ENCODE assay signal across 35 cellular contexts in genomic region chr13:47294691-47295090, GRCh38.
"Had no signal": no experiment of that assay in that cellular context is flagged by ENCODE, and none has a peak within 500 bp of the region (broad histone marks: within the 10 kb centered on the region; RNA-seq: fewer than 3 reads in every experiment).

No MANE protein-coding gene starts in this region.

- DNase-seq: activated CD4-positive, alpha-beta memory T cell treated with anti-CD3 and anti-CD28 coated beads for 36 hours; activated CD4-positive, alpha-beta T cell treated with anti-CD3 and anti-CD28 coated beads for 36 hours; activated CD4-positive, alpha-beta T cell treated with anti-CD3 and anti-CD28 coated beads, Interleukin-2, amount 10 ng/mL, durations not matched to agents 24 days and 14 days; activated CD4-positive, CD25-positive, alpha-beta regulatory T cell; activated CD4-positive, CD25-positive, alpha-beta regulatory T cell treated with anti-CD3 and anti-CD28 coated beads, Interleukin-2, amount 50 U/mL, for 72 hours; activated CD8-positive, alpha-beta memory T cell treated with anti-CD3 and anti-CD28 coated beads, Interleukin-2, amount 10 ng/mL, durations not matched to agents 7 days and 5 days; activated CD8-positive, alpha-beta memory T cell treated with anti-CD3 and anti-CD28 coated beads, Interleukin-2, amount 50 U/mL, for 4 hours; activated CD8-positive, alpha-beta T cell treated with anti-CD3 and anti-CD28 coated beads, Interleukin-2, amount 10 ng/mL, durations not matched to agents 7 days and 5 days; activated effector memory CD4-positive, alpha-beta T cell treated with anti-CD3 and anti-CD28 coated beads, Interleukin-2, amount 50 U/mL, for 16 hours; activated naive CD4-positive, alpha-beta T cell treated with anti-CD3 and anti-CD28 coated beads for 36 hours; activated naive CD8-positive, alpha-beta T cell treated with anti-CD3 and anti-CD28 coated beads for 36 hours; activated naive CD8-positive, alpha-beta T cell treated with anti-CD3 and anti-CD28 coated beads, Interleukin-2, amount 50 U/mL, for 24 hours; activated T-cell treated with anti-CD3 and anti-CD28 coated beads, Interleukin-2, amount 50 U/mL, for 1 hour; activated T-cell treated with anti-CD3 and anti-CD28 coated beads, Interleukin-2, amount 50 U/mL, for 48 hours; adrenal gland; amygdala; aorta; brain microvascular endothelial cell; cortex of kidney; dermis blood vessel endothelial cell; effector CD4-positive, alpha-beta T cell; effector memory CD8-positive, alpha-beta T cell; erythroblast; foreskin melanocyte; heart right ventricle; T-helper 1 cell; T-helper 17 cell had no signal

- H3K36me3 ChIP-seq: adrenal gland, brain microvascular endothelial cell, esophagus muscularis mucosa, gastroesophageal sphincter, heart right ventricle had no signal

- H3K4me3 Mint-ChIP-seq: activated CD4-positive, alpha-beta memory T cell treated with anti-CD3 and anti-CD28 coated beads for 36 hours; activated CD4-positive, alpha-beta T cell treated with anti-CD3 and anti-CD28 coated beads for 36 hours; activated CD4-positive, alpha-beta T cell treated with anti-CD3 and anti-CD28 coated beads, Interleukin-2, amount 10 ng/mL, durations not matched to agents 24 days and 14 days; activated CD8-positive, alpha-beta memory T cell treated with anti-CD3 and anti-CD28 coated beads, Interleukin-2, amount 10 ng/mL, durations not matched to agents 7 days and 5 days; activated CD8-positive, alpha-beta T cell treated with anti-CD3 and anti-CD28 coated beads, Interleukin-2, amount 10 ng/mL, durations not matched to agents 7 days and 5 days; activated naive CD4-positive, alpha-beta T cell treated with anti-CD3 and anti-CD28 coated beads for 36 hours; activated naive CD4-positive, alpha-beta T cell treated with anti-CD3 and anti-CD28 coated beads, Interleukin-2, amount 50 U/mL, for 24 hours; activated naive CD8-positive, alpha-beta T cell treated with anti-CD3 and anti-CD28 coated beads for 36 hours; activated naive CD8-positive, alpha-beta T cell treated with anti-CD3 and anti-CD28 coated beads, Interleukin-2, amount 50 U/mL, for 24 hours; activated T-helper 1 cell treated with anti-CD3 and anti-CD28 coated beads, Interleukin-12 subunit alpha, Interleukin-12 subunit beta, Interleukin-2, Interleukin-4 antibody, amounts not matched to agents 30 ng/mL and 10 ng/mL and 1 ng/mL, durations not matched to agents 14 hours and 24 hours and 36 hours; central memory CD8-positive, alpha-beta T cell; effector memory CD8-positive, alpha-beta T cell; T-helper 17 cell had no signal

- H3K36me3 Mint-ChIP-seq: activated CD4-positive, alpha-beta memory T cell treated with anti-CD3 and anti-CD28 coated beads for 36 hours; activated CD8-positive, alpha-beta memory T cell treated with anti-CD3 and anti-CD28 coated beads, Interleukin-2, amount 10 ng/mL, durations not matched to agents 7 days and 5 days; activated naive CD4-positive, alpha-beta T cell treated with anti-CD3 and anti-CD28 coated beads, Interleukin-2, amount 50 U/mL, for 24 hours; activated naive CD8-positive, alpha-beta T cell treated with anti-CD3 and anti-CD28 coated beads for 36 hours had no signal

- H3K27me3 Mint-ChIP-seq: activated CD4-positive, alpha-beta memory T cell treated with anti-CD3 and anti-CD28 coated beads for 36 hours; activated CD4-positive, alpha-beta T cell treated with anti-CD3 and anti-CD28 coated beads, Interleukin-2, amount 10 ng/mL, durations not matched to agents 24 days and 14 days; activated CD8-positive, alpha-beta memory T cell treated with anti-CD3 and anti-CD28 coated beads, Interleukin-2, amount 10 ng/mL, durations not matched to agents 7 days and 5 days; activated naive CD4-positive, alpha-beta T cell treated with anti-CD3 and anti-CD28 coated beads, Interleukin-2, amount 50 U/mL, for 24 hours; activated naive CD8-positive, alpha-beta T cell treated with anti-CD3 and anti-CD28 coated beads, Interleukin-2, amount 50 U/mL, for 24 hours; central memory CD8-positive, alpha-beta T cell; effector memory CD8-positive, alpha-beta T cell; T-helper 17 cell had no signal

- H3K27ac ChIP-seq: adrenal gland, brain microvascular endothelial cell, esophagus muscularis mucosa, gastroesophageal sphincter, heart right ventricle had no signal

- H3K27me3 ChIP-seq: adrenal gland, brain microvascular endothelial cell, esophagus muscularis mucosa, gastroesophageal sphincter, heart right ventricle had no signal

- H3K4me1 Mint-ChIP-seq: activated CD4-positive, alpha-beta T cell treated with anti-CD3 and anti-CD28 coated beads for 36 hours; activated CD4-positive, alpha-beta T cell treated with anti-CD3 and anti-CD28 coated beads, Interleukin-2, amount 10 ng/mL, durations not matched to agents 24 days and 14 days; activated CD8-positive, alpha-beta memory T cell treated with anti-CD3 and anti-CD28 coated beads, Interleukin-2, amount 10 ng/mL, durations not matched to agents 7 days and 5 days; activated naive CD4-positive, alpha-beta T cell treated with anti-CD3 and anti-CD28 coated beads, Interleukin-2, amount 50 U/mL, for 24 hours; activated naive CD8-positive, alpha-beta T cell treated with anti-CD3 and anti-CD28 coated beads for 36 hours; activated naive CD8-positive, alpha-beta T cell treated with anti-CD3 and anti-CD28 coated beads, Interleukin-2, amount 50 U/mL, for 24 hours; central memory CD8-positive, alpha-beta T cell; T-helper 17 cell had no signal

- H3K27ac Mint-ChIP-seq: activated CD4-positive, alpha-beta memory T cell treated with anti-CD3 and anti-CD28 coated beads for 36 hours; activated CD4-positive, alpha-beta T cell treated with anti-CD3 and anti-CD28 coated beads for 36 hours; activated CD4-positive, alpha-beta T cell treated with anti-CD3 and anti-CD28 coated beads, Interleukin-2, amount 10 ng/mL, durations not matched to agents 24 days and 14 days; activated CD8-positive, alpha-beta memory T cell treated with anti-CD3 and anti-CD28 coated beads, Interleukin-2, amount 10 ng/mL, durations not matched to agents 7 days and 5 days; activated CD8-positive, alpha-beta T cell treated with anti-CD3 and anti-CD28 coated beads, Interleukin-2, amount 10 ng/mL, durations not matched to agents 7 days and 5 days; activated naive CD4-positive, alpha-beta T cell treated with anti-CD3 and anti-CD28 coated beads for 36 hours; activated naive CD4-positive, alpha-beta T cell treated with anti-CD3 and anti-CD28 coated beads, Interleukin-2, amount 50 U/mL, for 24 hours; activated naive CD8-positive, alpha-beta T cell treated with anti-CD3 and anti-CD28 coated beads for 36 hours; activated naive CD8-positive, alpha-beta T cell treated with anti-CD3 and anti-CD28 coated beads, Interleukin-2, amount 50 U/mL, for 24 hours; activated T-helper 1 cell treated with anti-CD3 and anti-CD28 coated beads, Interleukin-12 subunit alpha, Interleukin-12 subunit beta, Interleukin-2, Interleukin-4 antibody, amounts not matched to agents 30 ng/mL and 10 ng/mL and 1 ng/mL, durations not matched to agents 14 hours and 24 hours and 36 hours; activated T-helper 2 cell treated with anti-CD3 and anti-CD28 coated beads, Interferon-gamma antibody, Interleukin-2, Interleukin-4, amounts not matched to agents 10 μg/mL and 5 μg/mL and 100 μg/mL, durations not matched to agents 14 hours and 24 hours and 36 hours; effector memory CD8-positive, alpha-beta T cell; T-helper 17 cell had no signal

- H3K9me3 Mint-ChIP-seq: activated CD4-positive, alpha-beta memory T cell treated with anti-CD3 and anti-CD28 coated beads for 36 hours; activated naive CD4-positive, alpha-beta T cell treated with anti-CD3 and anti-CD28 coated beads, Interleukin-2, amount 50 U/mL, for 24 hours; activated T-helper 1 cell treated with anti-CD3 and anti-CD28 coated beads, Interleukin-12 subunit alpha, Interleukin-12 subunit beta, Interleukin-2, Interleukin-4 antibody, amounts not matched to agents 30 ng/mL and 10 ng/mL and 1 ng/mL, durations not matched to agents 14 hours and 24 hours and 36 hours; activated T-helper 2 cell treated with anti-CD3 and anti-CD28 coated beads, Interferon-gamma antibody, Interleukin-2, Interleukin-4, amounts not matched to agents 10 μg/mL and 5 μg/mL and 100 μg/mL, durations not matched to agents 14 hours and 24 hours and 36 hours had no signal

- H3K9me3 ChIP-seq: adrenal gland, esophagus muscularis mucosa, gastroesophageal sphincter, heart right ventricle had no signal

- FAIRE-seq: bronchial epithelial cell, colon had no signal

- H3K4me1 ChIP-seq: adrenal gland, gastroesophageal sphincter, heart right ventricle had no signal

- H3K4me3 ChIP-seq: adrenal gland, esophagus muscularis mucosa, gastroesophageal sphincter, heart right ventricle had no signal
